ENCODE assay signal across 12 cellular contexts in genomic region chr3:140242818-140243276, GRCh38.
DNase-seq lines count a peak whose midpoint lies in the region; ATAC-seq, FAIRE-seq and TF ChIP-seq lines count a peak whose summit lies in the region.
"Had no signal": no experiment of that assay in that cellular context is flagged by ENCODE, and none has a peak within 500 bp of the region (broad histone marks: within the 10 kb centered on the region; RNA-seq: fewer than 3 reads in every experiment).

No MANE protein-coding gene starts in this region.

- ATAC-seq in Right ventricle myocardium superior (ENCODE audit: poor library complexity) (peak; percentile 48), right cardiac atrium (peak; percentile 44 to 77)
- ATAC-seq: activated CD4-positive, CD25-positive, alpha-beta regulatory T cell treated with anti-CD3 and anti-CD28 coated beads, Interleukin-2, amount 50 U/mL, for 24 hours had no signal

- intact Hi-C loops in Right ventricle myocardium superior (cut with DNase I) (no loop called here), left ventricle myocardium inferior (cut with micrococcal nuclease) (no loop called here), right cardiac atrium (cut with DNase I) (no loop called here)

- no peak overlapping the region for H3K4me3 ChIP-seq in left ventricle myocardium inferior
- H3K4me3 ChIP-seq in right cardiac atrium (ENCODE audit: low read length), result no peak overlapping the region
- H3K4me3 ChIP-seq in small intestine (ENCODE audit: low read depth in 1 of 2, low read length in 2 of 2), result no peak overlapping the region
- H3K4me3 ChIP-seq: adrenal gland had no signal

- H3K27ac ChIP-seq in left ventricle myocardium inferior (replicated peaks) (no peak overlapping the region), right cardiac atrium (ENCODE audit: low read length) (no peak overlapping the region), small intestine (ENCODE audit: low read depth in 1 of 2, low read length in 1 of 2) (no peak overlapping the region)
- H3K27ac ChIP-seq: adrenal gland had no signal

- no peaks in the 10 kb centered on the region for H3K9me3 ChIP-seq in left ventricle myocardium inferior (replicated peaks)
- no peaks in the 10 kb centered on the region for H3K9me3 ChIP-seq in right cardiac atrium (ENCODE audit: control insufficient read depth, low read length)
- H3K9me3 ChIP-seq in small intestine (ENCODE audit: control insufficient read depth, low read depth), result no peaks in the 10 kb centered on the region
- H3K9me3 ChIP-seq: adrenal gland had no signal

- H3K36me3 ChIP-seq in left ventricle myocardium inferior, result no peaks in the 10 kb centered on the region
- H3K36me3 ChIP-seq in small intestine (ENCODE audit: control insufficient read depth in 2 of 2, insufficient read depth in 2 of 2, low read length in 2 of 2), result no peaks in the 10 kb centered on the region
- H3K36me3 ChIP-seq: adrenal gland had no signal

- no peak for FAIRE-seq in small intestine (lab: Jason Lieb, UNC)
- FAIRE-seq: D721Med had no signal

- H3K27me3 ChIP-seq in left ventricle myocardium inferior (ENCODE audit: low read depth), result no peaks in the 10 kb centered on the region
- H3K27me3 ChIP-seq in right cardiac atrium (ENCODE audit: control insufficient read depth, insufficient read depth), result no peaks in the 10 kb centered on the region
- H3K27me3 ChIP-seq in small intestine (ENCODE audit: control insufficient read depth in 2 of 2, insufficient read depth in 2 of 2, low read length in 2 of 2), result no peaks in the 10 kb centered on the region
- H3K27me3 ChIP-seq: adrenal gland had no signal

- 61% methylated on average over 5 of the region's 5 CpGs for WGBS in right cardiac atrium
- 35 to 61% (median 42%) methylated on average over 5 of the region's 5 CpGs for WGBS in small intestine, 3 donors

- DNase-seq in Right ventricle myocardium superior (no peak), left ventricle myocardium inferior (no peak), RPMI7951 (ENCODE audit: low read depth) (peak; percentile 67), right cardiac atrium (no peak), small intestine (peak; percentile 11), NCI-H1930 (lab: John Stamatoyannopoulos, UW) (no peak), NCI-H2196 (lab: John Stamatoyannopoulos, UW; ENCODE audit: unreplicated experiment) (no peak), GDM1 (lab: John Stamatoyannopoulos, UW) (no peak)
- DNase-seq: effector memory CD4-positive, alpha-beta T cell had no signal

- no peak for TF ChIP-seq CTCF in left ventricle myocardium inferior (IDR thresholded peaks at IDR 0.05; ENCODE audit: borderline replicate concordance)

- H3K4me1 ChIP-seq in left ventricle myocardium inferior (peaks cover 10% of the 10 kb centered on the region), right cardiac atrium (ENCODE audit: control insufficient read depth, insufficient read depth, low read length) (peaks cover 4% of the 10 kb centered on the region), small intestine (ENCODE audit: control insufficient read depth in 2 of 2, insufficient read depth in 1 of 2, low read depth in 1 of 2, low read length in 1 of 2) (no peaks in the 10 kb centered on the region)
- H3K4me1 ChIP-seq: adrenal gland had no signal

Comparison
In these comparisons a context has a peak if more than half of its experiments do, and no peak if none do; other contexts are left out.
1. DNase-seq: peak in RPMI7951 (single experiment) and small intestine (single experiment); none in Right ventricle myocardium superior (single experiment), left ventricle myocardium inferior (single experiment), right cardiac atrium (0 of 3), NCI-H1930 (0 of 2), NCI-H2196 (single experiment) and GDM1 (single experiment).